In genomic region chr2:209790066-209790728, GRCh38 we compare ENCODE assay signal across 10 cellular contexts. TPM values are rescaled to one million over a fixed set of nuclear protein-coding genes. Genes with fewer than 3 reads are reported as not detected.
DNase-seq lines count a peak whose midpoint lies in the region; ATAC-seq, FAIRE-seq and TF ChIP-seq lines count a peak whose summit lies in the region.
"Had no signal": no experiment of that assay in that cellular context is flagged by ENCODE, and none has a peak within 500 bp of the region (broad histone marks: within the 10 kb centered on the region; RNA-seq: fewer than 3 reads in every experiment).

No MANE protein-coding gene starts in this region.

- no peaks in the 10 kb centered on the region for H3F3A ChIP-seq in PC-9 (ENCODE audit: insufficient read depth, low read depth)

- no peaks in the 10 kb centered on the region for H4K20me1 ChIP-seq in PC-9 (ENCODE audit: insufficient read depth)

- H3K4me3 Mint-ChIP-seq in memory B cell = peak overlapping the region; percentile 74

- H3K4me3 ChIP-seq in PC-9 = peak overlapping the region; percentile 40; the same call in 1 of the 2 replicates
- H3K4me3 ChIP-seq in sigmoid colon = no peak overlapping the region

- no peak overlapping the region for H3K27ac Mint-ChIP-seq in memory B cell

- H3K4me1 ChIP-seq in PC-9 (replicated peaks; ENCODE audit: insufficient read depth) = no peaks in the 10 kb centered on the region; the same call in 1 of the 2 replicates
- H3K4me1 ChIP-seq in sigmoid colon = no peaks in the 10 kb centered on the region
- H3K4me1 ChIP-seq: gastrocnemius medialis had no signal

- H3K27ac ChIP-seq in PC-9 (no peak overlapping the region), sigmoid colon (no peak overlapping the region)
- H3K27ac ChIP-seq: gastrocnemius medialis had no signal

- H3K9me3 ChIP-seq in PC-9 (ENCODE audit: insufficient read depth, low read depth) = no peaks in the 10 kb centered on the region
- no peaks in the 10 kb centered on the region for H3K9me3 ChIP-seq in sigmoid colon
- H3K9me3 ChIP-seq: gastrocnemius medialis had no signal

- intact Hi-C loops in PC-9 (cut with micrococcal nuclease; ENCODE audit: unreplicated experiment) = no loop called here
- intact Hi-C loops in sigmoid colon (cut with DNase I) = no loop called here

- H3K27me3 Mint-ChIP-seq in memory B cell = no peaks in the 10 kb centered on the region

- no peaks in the 10 kb centered on the region for H3K27me3 ChIP-seq in PC-9 (ENCODE audit: insufficient read depth, low read depth)
- H3K27me3 ChIP-seq in sigmoid colon = no peaks in the 10 kb centered on the region
- H3K27me3 ChIP-seq: gastrocnemius medialis had no signal

- POLR2A ChIA-PET in PC-9 (lab: Charles Lee; ENCODE audit: unreplicated experiment) = no interaction called here

- peak overlapping the region; percentile 61 for H3K4me2 ChIP-seq in PC-9

- TF ChIP-seq CTCF in PC-9 (conservative IDR thresholded peaks at IDR 0.05) (no peak), sigmoid colon (IDR thresholded peaks at IDR 0.05) (no peak), GM10266 (IDR thresholded peaks at IDR 0.05; ENCODE audit: control insufficient read depth, insufficient read depth, low read depth, missing control alignments) (no peak)

- ATAC-seq in memory B cell (ENCODE audit: low read depth) = no peak
- ATAC-seq: gastrocnemius medialis had no signal

- TF ChIP-seq POLR2A in H54 (IDR thresholded peaks at IDR 0.05; ENCODE audit: low read depth, low read length) (no peak), sigmoid colon (IDR thresholded peaks at IDR 0.05) (no peak)

- FAIRE-seq in GM18507 (lab: Jason Lieb, UNC) (peak; percentile 36), H54 (lab: Jason Lieb, UNC) (peak; percentile 96)

- DNase-seq in GM18507 (ENCODE audit: extremely low spot score, insufficient read length, low read depth) (no peak), H54 (ENCODE audit: insufficient read length, low spot score) (no peak), PC-9 (no peak), memory B cell (ENCODE audit: low spot score in 2 of 2) (no peak), sigmoid colon (no peak), HuH-7 (ENCODE audit: low spot score) (no peak), GM10266 (ENCODE audit: extremely low spot score) (no peak)
- no peak for DNase-seq in stimulated activated CD4-positive, alpha-beta T cell treated with anti-CD3 and anti-CD28 coated beads, Interleukin-15, amount 100 ng/mL, for 24 hours
- DNase-seq: gastrocnemius medialis, NCI-H1436 treated with DMSO at 0.1 percent for 48 hours had no signal

- H3K36me3 ChIP-seq in PC-9 (ENCODE audit: low read depth) (no peaks in the 10 kb centered on the region), sigmoid colon (no peaks in the 10 kb centered on the region)
- H3K36me3 ChIP-seq: gastrocnemius medialis had no signal

- CTCF ChIA-PET in PC-9 (lab: Charles Lee) = interaction anchor here (0.7 kb wide), 1 partner anchor 637 kb away, joined by 3 read pairs; no protein-coding TSS in a partner anchor

- H3K9me2 ChIP-seq in PC-9 (ENCODE audit: insufficient read depth) = no peaks in the 10 kb centered on the region

- BruUV-seq in PC-9 (replicated peaks; lab: Mats Ljungman, UMichigan) = no TSS peak

- 21 to 57% methylated on average over 6 of the region's 6 CpGs for WGBS in sigmoid colon, 2 donors

- no peaks in the 10 kb centered on the region for H3K36me3 Mint-ChIP-seq in memory B cell

- H2AFZ ChIP-seq in PC-9 = peak overlapping the region; percentile 67; the same call in 1 of the 2 replicates

- TF ChIP-seq EP300 in sigmoid colon (IDR thresholded peaks at IDR 0.05) = no peak

- no peaks in the 10 kb centered on the region for H3K79me2 ChIP-seq in PC-9 (ENCODE audit: low read depth)

- H3K4me1 Mint-ChIP-seq in memory B cell = peaks cover 11% of the 10 kb centered on the region

- no peaks in the 10 kb centered on the region for H3K9me3 Mint-ChIP-seq in memory B cell

RNA-seq across cellular contexts. Expression of gene UNC80, which starts 18.6 kb away (rescaled TPM):
- total RNA-seq in PC-9 (2021) = not detected in 2 replicates
- total RNA-seq in sigmoid colon = 1 to 10 TPM in 2 of 4 donors, under 1 TPM in 2; 0.82 to 2.4 (median 1.3) TPM
- under 1 TPM in 1 of 3 donors, not detected in 2; 0.26 TPM for polyA plus RNA-seq in sigmoid colon
- total RNA-seq: gastrocnemius medialis had no signal
